Comparison of ENCODE assay signal across 8 cellular contexts in the genomic region with DNA sequence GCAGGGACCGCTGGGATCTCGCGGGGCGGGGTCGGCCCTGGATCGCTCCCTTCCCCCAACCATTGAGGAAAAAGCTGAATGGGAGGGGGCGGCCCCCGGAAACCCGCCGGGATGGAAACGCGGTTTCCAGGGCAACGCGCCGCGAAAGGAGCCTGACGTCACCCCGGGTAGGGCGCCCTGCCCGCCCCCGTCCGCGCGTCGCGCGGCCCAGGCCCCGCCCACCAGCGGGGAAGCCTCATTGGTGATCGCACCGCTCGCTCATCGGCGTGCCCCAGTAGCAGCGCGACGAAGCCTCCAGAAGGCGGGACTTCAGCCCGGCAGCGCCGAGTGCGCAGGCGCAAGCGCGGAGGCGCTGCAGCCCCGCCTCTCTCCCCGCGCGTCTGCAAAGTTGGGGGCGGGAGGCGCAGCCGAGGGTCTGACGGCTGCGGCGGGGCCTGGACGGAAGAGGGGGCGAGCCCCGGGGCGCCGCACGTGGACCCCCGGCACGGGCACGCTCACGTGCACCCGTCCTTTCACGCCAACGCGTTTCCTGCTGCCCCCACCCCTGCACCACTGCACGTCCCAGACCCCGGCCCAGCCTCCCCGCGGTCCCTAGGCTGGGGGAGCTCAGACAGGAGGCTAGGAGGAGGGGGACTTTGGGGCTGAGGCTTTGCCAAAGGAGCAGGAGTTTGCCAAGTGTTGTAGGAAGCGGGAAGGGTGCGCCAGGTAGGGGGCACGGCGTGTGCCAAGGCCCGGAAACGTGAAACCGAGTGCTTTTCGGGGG.
DNase-seq lines count a peak whose midpoint lies in the region; ATAC-seq and TF ChIP-seq lines count a peak whose summit lies in the region.

No MANE protein-coding gene starts in this region.

- TF ChIP-seq POLR2A in GM18951 (IDR thresholded peaks at IDR 0.05; ENCODE audit: extremely low read depth, insufficient read depth, insufficient read length), result peak; percentile 55

- ATAC-seq in HG03175 (IDR thresholded peaks at IDR 0.05; ENCODE audit: unreplicated experiment), result peak; percentile 55

- POLR2A ChIA-PET in AG04449 (lab: Yijun Ruan, JAX), result interaction anchor here (0.6 to 7.3 kb wide), 5 partner anchors 6 to 159 kb away, joined by 3 to 188 read pairs (median 6); partner anchors contain the start of gene CIRBP

- H3K4me3 ChIP-seq in AG04449 (ENCODE audit: low read depth, low read length), result peak overlapping the region; percentile 69
- peak overlapping the region; percentile 51 to 64 for H3K4me3 ChIP-seq in cardiac fibroblast (replicated peaks in 1 of 2; ENCODE audit: low read depth in 2 of 2, low read length in 2 of 2)

- in situ Hi-C loops in GM18951 (cut with MboI; ENCODE audit: low sequenced_read_pairs, unreplicated experiment), result no loop called here

- DNase-seq in AG04449 (ENCODE audit: low read depth, low spot score) (no peak), NCI-H345 treated with DMSO at 0.1 percent for 48 hours (lab: John Stamatoyannopoulos, UW; ENCODE audit: unreplicated experiment) (peak; percentile 91), cardiac fibroblast (ENCODE audit: low read depth in 2 of 2) (peak; percentile 97 to 98), islet precursor cell (peak; percentile 97)
- DNase-seq in activated CD4-positive, CD25-positive, alpha-beta regulatory T cell (lab: John Stamatoyannopoulos, UW), result peak; percentile 91 to 95 (median 94)
- peak; percentile 96 for DNase-seq in stimulated activated CD4-positive, alpha-beta T cell treated with anti-CD3 and anti-CD28 coated beads, Interleukin-12 subunit alpha, Interleukin-12 subunit beta, amount 100 ng/mL, for 4 hours

- TF ChIP-seq CTCF in AG04449 (IDR thresholded peaks at IDR 0.05; ENCODE audit: insufficient read depth, low read length, missing control alignments), result no peak
- no peak for TF ChIP-seq CTCF in cardiac fibroblast (IDR thresholded peaks at IDR 0.05; ENCODE audit: low read depth, low read length)

- CTCF ChIA-PET in AG04449 (lab: Yijun Ruan, JAX), result interaction anchor here (11.8 kb wide), 1 partner anchor 18 kb away, joined by 626 read pairs; the partner anchor contains the start of gene ATP5F1D
